Comparison of ENCODE assay signal across 38 cellular contexts in genomic region chr19:13547102-13547501, GRCh38. TPM values are rescaled to one million over a fixed set of nuclear protein-coding genes. Genes with fewer than 3 reads are reported as not detected.
"Had no signal": no experiment of that assay in that cellular context is flagged by ENCODE, and none has a peak within 500 bp of the region (broad histone marks: within the 10 kb centered on the region; RNA-seq: fewer than 3 reads in every experiment).

No MANE protein-coding gene starts in this region.

- H3K36me3 ChIP-seq: MG63 had no signal

- DNase-seq: MG63, MM.1S, MV-4-11, NCI-H1048, NCI-H1092, NCI-H1092 treated with DMSO at 0.1 percent for 48 hours, NCI-H1105, NCI-H1105 treated with DMSO at 0.1 percent for 48 hours, NCI-H1417, NCI-H1417 treated with DMSO at 0.1 percent for 48 hours, NCI-H1436, NCI-H1436 treated with DMSO at 0.1 percent for 48 hours, NCI-H146, NCI-H1694, NCI-H1694 treated with DMSO at 0.1 percent for 48 hours, NCI-H187, NCI-H187 treated with DMSO at 0.1 percent for 48 hours, NCI-H1930, NCI-H2029, NCI-H2029 treated with DMSO at 0.1 percent for 48 hours, NCI-H2081, NCI-H2081 treated with DMSO at 0.1 percent for 48 hours, NCI-H2107, NCI-H2171, NCI-H2171 treated with DMSO at 0.1 percent for 48 hours, NCI-H2227 treated with DMSO at 0.1 percent for 48 hours, NCI-H226, NCI-H345, NCI-H446, NCI-H446 treated with DMSO at 0.1 percent for 48 hours, NCI-H510A, NCI-H510A treated with DMSO at 0.1 percent for 48 hours, NCI-H524, NCI-H524 treated with DMSO at 0.1 percent for 48 hours, NCI-H526, NCI-H526 treated with DMSO at 0.1 percent for 48 hours had no signal

- H3K4me3 ChIP-seq: MG63 had no signal

RNA-seq across cellular contexts. Expression of gene CACNA1A, which starts 40.8 kb away (rescaled TPM):
- total RNA-seq: MCF 10A, NCI-H460 had no signal
